In genomic region chr17:39634384-39634871, GRCh38 we compare ENCODE assay signal across 9 cellular contexts. TPM values are rescaled to one million over a fixed set of nuclear protein-coding genes. Genes with fewer than 3 reads are reported as not detected.
DNase-seq lines count a peak whose midpoint lies in the region; ATAC-seq, FAIRE-seq and TF ChIP-seq lines count a peak whose summit lies in the region.
"Had no signal": no experiment of that assay in that cellular context is flagged by ENCODE, and none has a peak within 500 bp of the region (broad histone marks: within the 10 kb centered on the region; RNA-seq: fewer than 3 reads in every experiment).

No MANE protein-coding gene starts in this region.

- H3K4me1 ChIP-seq in adrenal gland (replicated peaks in 1 of 2) (peaks cover 32 to 56% of the 10 kb centered on the region in 2 donors), kidney (ENCODE audit: control insufficient read depth in 1 of 2, insufficient read depth in 1 of 2, low read depth in 1 of 2, low read length in 2 of 2) (peaks cover 15 to 24% of the 10 kb centered on the region in 2 donors), uterus (peaks cover 7 to 19% of the 10 kb centered on the region in 2 donors)

- 38 to 42% (median 39%) methylated on average over 2 of the region's 2 CpGs for WGBS in adrenal gland, 4 donors

- no peak for ATAC-seq in HG02759 (IDR thresholded peaks at IDR 0.05; ENCODE audit: unreplicated experiment)
- no peak for ATAC-seq in HG03039 (IDR thresholded peaks at IDR 0.05; ENCODE audit: unreplicated experiment)

- DNase-seq in stimulated activated CD4-positive, alpha-beta T cell treated with anti-CD3 and anti-CD28 coated beads, Interleukin-4, amount 100 ng/mL, for 24 hours, result peak; percentile 25
- no peak for DNase-seq in stimulated activated CD4-positive, alpha-beta T cell treated with anti-CD3 and anti-CD28 coated beads, Interleukin-4, amount 100 ng/mL, for 1 hour
- DNase-seq in NCI-H1092 (lab: John Stamatoyannopoulos, UW), result peak; percentile 16
- peak in 6 of 7 donors; percentile 50 to 81 (median 68) for DNase-seq in adrenal gland
- no peak for DNase-seq in kidney
- DNase-seq in uterus, result no peak

- H3K9me3 ChIP-seq in adrenal gland (replicated peaks in 1 of 3), result no peaks in the 10 kb centered on the region
- H3K9me3 ChIP-seq in kidney (ENCODE audit: control insufficient read depth in 1 of 2, low read length in 2 of 2), result no peaks in the 10 kb centered on the region
- H3K9me3 ChIP-seq in uterus, result no peaks in the 10 kb centered on the region

- TF ChIP-seq CTCF in adrenal gland (IDR thresholded peaks at IDR 0.05) (peak; percentile 69 to 80 (median 78)), kidney (IDR thresholded peaks at IDR 0.05; ENCODE audit: borderline replicate concordance, extremely low read depth, insufficient read depth) (peak; percentile 55), uterus (IDR thresholded peaks at IDR 0.05) (peak; percentile 46 to 77 (median 66))

- peak in 1 of 2 donors; percentile 26 for TF ChIP-seq POLR2A in adrenal gland (IDR thresholded peaks at IDR 0.05)
- no peak for TF ChIP-seq POLR2A in uterus (IDR thresholded peaks at IDR 0.05)

- peak overlapping the region in 4 of 5 donors; percentile 5 to 72 (median 57) for H3K27ac ChIP-seq in adrenal gland
- no peak overlapping the region for H3K27ac ChIP-seq in kidney (ENCODE audit: low read depth in 2 of 2, low read length in 2 of 2)
- no peak overlapping the region for H3K27ac ChIP-seq in uterus

- H3K4me3 ChIP-seq in adrenal gland (no peak overlapping the region), kidney (ENCODE audit: low read length in 2 of 2) (no peak overlapping the region), uterus (no peak overlapping the region)

- intact Hi-C loops in adrenal gland (cut with DNase I) (no loop called here), kidney (cut with DNase I) (no loop called here), uterus (cut with DNase I; ENCODE audit: low total_unique reads) (loop anchor here (10.0 kb wide), 1 partner anchor 50 kb away; the partner anchor contains the start of gene PGAP3)

- FAIRE-seq in kidney (lab: Jason Lieb, UNC), result no peak
- FAIRE-seq: endometrium had no signal

- peak overlapping the region in 1 of 2 donors; percentile 55 for H3K9ac ChIP-seq in kidney (ENCODE audit: low read length in 2 of 2)

- H3K27me3 ChIP-seq in adrenal gland, result no peaks in the 10 kb centered on the region
- H3K27me3 ChIP-seq in uterus, result no peaks in the 10 kb centered on the region

- H3K36me3 ChIP-seq in adrenal gland (replicated peaks in 1 of 2), result no peaks in the 10 kb centered on the region
- H3K36me3 ChIP-seq in kidney (ENCODE audit: control insufficient read depth in 1 of 2, insufficient read depth in 2 of 2, low read length in 2 of 2), result no peaks in the 10 kb centered on the region
- H3K36me3 ChIP-seq in uterus, result no peaks in the 10 kb centered on the region

RNA-seq across cellular contexts. Expression of gene STARD3, which starts 2.5 kb away (rescaled TPM):
- total RNA-seq in adrenal gland (100 to 1,000 TPM in 3 of 8 donors, 10 to 100 TPM in 5; 38.6 to 129 (median 85.9) TPM), kidney (47.6 TPM), uterus (10 to 100 TPM; 21.0 to 62.3 (median 26.0) TPM)
- polyA plus RNA-seq in adrenal gland (100 to 1,000 TPM; 101 to 220 (median 102) TPM), kidney (ENCODE audit: insufficient read depth, low read depth, low replicate concordance) (32.1 TPM)

RNA-seq across cellular contexts. Expression of gene PPP1R1B, which starts 7.7 kb away (rescaled TPM):
- total RNA-seq in adrenal gland, result 10 to 100 TPM in 3 of 8 donors, 1 to 10 TPM in 2, under 1 TPM in 2, not detected in 1; 0.32 to 39.7 (median 3.2) TPM
- polyA plus RNA-seq in adrenal gland, result 10 to 100 TPM; 37.5 to 58.0 (median 46.9) TPM
- total RNA-seq in kidney, result 31.1 TPM
- 22.9 TPM for polyA plus RNA-seq in kidney (ENCODE audit: insufficient read depth, low read depth, low replicate concordance)
- 10 to 100 TPM in 1 of 4 donors, under 1 TPM in 3; 0.26 to 22.0 (median 0.68) TPM for total RNA-seq in uterus

RNA-seq across cellular contexts. Expression of gene NEUROD2, which starts 26.7 kb away (rescaled TPM):
- total RNA-seq in adrenal gland, result not detected
- polyA plus RNA-seq in adrenal gland, result under 1 TPM in 1 of 3 donors, not detected in 2; 0.08 TPM
- not detected for total RNA-seq in kidney
- not detected for polyA plus RNA-seq in kidney (ENCODE audit: insufficient read depth, low read depth, low replicate concordance)
- not detected for total RNA-seq in uterus

RNA-seq across cellular contexts. Expression of gene TCAP, which starts 30.7 kb away (rescaled TPM):
- total RNA-seq in adrenal gland (10 to 100 TPM in 1 of 8 donors, 1 to 10 TPM in 4, under 1 TPM in 2, not detected in 1; 0.78 to 13.6 (median 1.5) TPM), kidney (1.5 TPM), uterus (1 to 10 TPM in 1 of 4 donors, under 1 TPM in 1, not detected in 2; 0.28 to 2.2 TPM)
- polyA plus RNA-seq in adrenal gland (10 to 100 TPM in 1 of 3 donors, 1 to 10 TPM in 1, under 1 TPM in 1; 0.92 to 13.4 (median 2.9) TPM), kidney (ENCODE audit: insufficient read depth, low read depth, low replicate concordance) (1.7 TPM)

RNA-seq across cellular contexts. Expression of gene PNMT, which starts 33.8 kb away (rescaled TPM):
- total RNA-seq in adrenal gland (100 to 1,000 TPM in 3 of 8 donors, 10 to 100 TPM in 1, 1 to 10 TPM in 2, under 1 TPM in 1, not detected in 1; 0.47 to 366 (median 11.4) TPM), kidney (8.2 TPM), uterus (1 to 10 TPM in 3 of 4 donors, not detected in 1; 3.8 to 5.0 (median 4.7) TPM)
- polyA plus RNA-seq in adrenal gland (100 to 1,000 TPM; 185 to 593 (median 477) TPM), kidney (ENCODE audit: insufficient read depth, low read depth, low replicate concordance) (2.0 TPM)

Comparison
In these comparisons a context has a peak if more than half of its experiments do, and no peak if none do; other contexts are left out.
1. DNase-seq: peak in stimulated activated CD4-positive, alpha-beta T cell treated with anti-CD3 and anti-CD28 coated beads, Interleukin-4, amount 100 ng/mL, for 24 hours (single experiment), NCI-H1092 (single experiment) and adrenal gland (6 of 7); none in stimulated activated CD4-positive, alpha-beta T cell treated with anti-CD3 and anti-CD28 coated beads, Interleukin-4, amount 100 ng/mL, for 1 hour (single experiment), kidney (single experiment) and uterus (0 of 2).
2. H3K27ac ChIP-seq: peak in adrenal gland (4 of 5); none in kidney (0 of 2) and uterus (0 of 2).
3. Peak in every context shown above with its lines, with median percentiles within 50 percentile points of each other: CTCF ChIP-seq.